ENCODE assay signal across 8 cellular contexts in genomic region chr17:62627904-62628603, GRCh38. TPM values are rescaled to one million over a fixed set of nuclear protein-coding genes. Genes with fewer than 3 reads are reported as not detected.
A peak's percentile ranks its signal among the peaks of the same experiment; 100 is the strongest.
DNase-seq lines count a peak whose midpoint lies in the region; TF ChIP-seq lines count a peak whose summit lies in the region.

No MANE protein-coding gene starts in this region.

- peaks cover 4% of the 10 kb centered on the region for H3K36me3 Mint-ChIP-seq in glutamatergic neuron (ENCODE audit: unreplicated experiment)

- H3K36me3 ChIP-seq in parathyroid adenoma (ENCODE audit: control insufficient read depth, insufficient read depth, low read length) = no peaks in the 10 kb centered on the region

- H3K4me1 Mint-ChIP-seq in glutamatergic neuron (ENCODE audit: low read depth, unreplicated experiment) = peaks cover 35% of the 10 kb centered on the region

- no peak overlapping the region for H3K27ac ChIP-seq in parathyroid adenoma

- H3K27ac Mint-ChIP-seq in glutamatergic neuron (ENCODE audit: unreplicated experiment) = peak overlapping the region; percentile 59

- no peak for TF ChIP-seq CTCF in glutamatergic neuron (IDR thresholded peaks at IDR 0.05; ENCODE audit: partially characterized antibody, unreplicated experiment)
- TF ChIP-seq CTCF in parathyroid adenoma (IDR thresholded peaks at IDR 0.05) = no peak

- peaks cover 11% of the 10 kb centered on the region for H3K27me3 Mint-ChIP-seq in glutamatergic neuron (ENCODE audit: unreplicated experiment)

- no peaks in the 10 kb centered on the region for H3K4me1 ChIP-seq in parathyroid adenoma

- no peaks in the 10 kb centered on the region for H3K79me2 ChIP-seq in parathyroid adenoma

- H3K9ac ChIP-seq in parathyroid adenoma = no peak overlapping the region

- DNase-seq in GM03348 (ENCODE audit: low spot score) = peak; percentile 83
- DNase-seq in KBM-7 = peak; percentile 81
- peak; percentile 65 to 66 for DNase-seq in activated T-cell treated with anti-CD3 and anti-CD28 coated beads, Interleukin-2, amount 50 U/mL, for 48 hours
- DNase-seq in glutamatergic neuron = no peak
- DNase-seq in COLO829 (ENCODE audit: low spot score) = no peak
- no peak for DNase-seq in NCI-H510A (lab: John Stamatoyannopoulos, UW)
- no peak for DNase-seq in NCI-H1092 (lab: John Stamatoyannopoulos, UW)

- H3K4me3 ChIP-seq in parathyroid adenoma (ENCODE audit: low read depth, low read length) = peak overlapping the region; percentile 34

- peak overlapping the region; percentile 58 for H2AFZ ChIP-seq in parathyroid adenoma

- peaks cover 4% of the 10 kb centered on the region for H3K27me3 ChIP-seq in parathyroid adenoma (ENCODE audit: control insufficient read depth, insufficient read depth, low read length)

- peak overlapping the region; percentile 89 for H3K4me3 Mint-ChIP-seq in glutamatergic neuron (ENCODE audit: unreplicated experiment)

- in situ Hi-C loops in KBM-7 (cut with MboI; ENCODE audit: low pct_unique_long_range_greater_than_20kb, low sequenced_read_pairs) = no loop called here

- no peaks in the 10 kb centered on the region for H3K9me3 ChIP-seq in parathyroid adenoma (ENCODE audit: control insufficient read depth, low read length)

- peak overlapping the region; percentile 63 for H3K4me2 ChIP-seq in parathyroid adenoma (ENCODE audit: low read length)

- H3K9me3 Mint-ChIP-seq in glutamatergic neuron (ENCODE audit: unreplicated experiment) = peaks cover 11% of the 10 kb centered on the region

RNA-seq across cellular contexts. Expression of gene MRC2, which starts 0.6 kb away (rescaled TPM):
- 24.0 TPM for total RNA-seq in glutamatergic neuron (ENCODE audit: unreplicated experiment)

Comparison
In these comparisons a context has a peak if more than half of its experiments do, and no peak if none do; other contexts are left out.
1. DNase-seq: peak in GM03348 (single experiment), KBM-7 (single experiment) and activated T-cell treated with anti-CD3 and anti-CD28 coated beads, Interleukin-2, amount 50 U/mL, for 48 hours (2 of 2); none in glutamatergic neuron (single experiment), COLO829 (single experiment), NCI-H510A (single experiment) and NCI-H1092 (single experiment).